1 cellular context compared by ENCODE assay signal in genomic region chr10:119700321-119700954, GRCh38.
A peak's percentile ranks its signal among the peaks of the same experiment; 100 is the strongest.
TF ChIP-seq lines count a peak whose summit lies in the region.

No MANE protein-coding gene starts in this region.

TF ChIP-seq in HEK293, 187 proteins besides CTCF, POLR2A, EP300 and RAD21 (continued from another document):
- peak; percentile 6; the same call in 1 of the 2 replicates for TF ChIP-seq PRDM1 (tag by site-specific recombination; IDR thresholded peaks at IDR 0.05)
TF ChIP-seq in HEK293: peak in this region for 1.
